Comparison of ENCODE assay signal across 1 cellular context in the genomic region with DNA sequence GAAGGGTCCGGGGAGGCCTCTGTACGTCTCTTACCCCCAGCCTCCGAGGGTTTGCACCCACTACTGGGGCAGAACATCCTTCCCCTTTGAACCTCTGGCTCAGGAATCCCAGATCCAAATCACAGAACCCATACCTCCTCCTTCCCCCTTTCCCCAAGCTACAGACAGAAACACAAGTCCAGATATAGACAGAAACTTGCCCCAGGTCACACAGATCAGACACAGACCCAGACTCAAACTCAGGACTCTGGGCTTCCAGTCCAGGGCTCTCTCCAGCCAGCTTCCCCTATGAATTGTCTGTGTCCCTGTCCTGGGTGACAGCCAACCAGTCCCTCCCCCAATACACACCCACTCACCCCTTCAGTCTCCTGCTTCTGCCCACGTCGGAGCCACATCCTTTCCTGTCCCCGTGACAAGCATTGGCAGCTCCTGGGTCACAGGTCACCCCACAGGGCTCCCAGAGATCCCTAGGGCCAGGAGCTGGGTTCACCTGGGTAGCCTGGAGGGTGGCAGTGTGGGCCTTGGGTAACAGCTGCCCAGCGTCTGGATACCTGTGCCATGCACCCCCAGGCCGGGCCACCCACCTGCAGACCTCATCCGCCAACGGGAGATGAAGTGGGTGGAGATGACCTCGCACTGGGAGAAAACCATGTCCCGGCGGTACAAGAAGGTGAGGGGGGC.
TF ChIP-seq lines count a peak whose summit lies in the region.

No MANE protein-coding gene starts in this region.

TF ChIP-seq in WTC11, 78 proteins besides CTCF, POLR2A, EP300 and RAD21 (continued from another document):
- TF ChIP-seq, protein P1, sequence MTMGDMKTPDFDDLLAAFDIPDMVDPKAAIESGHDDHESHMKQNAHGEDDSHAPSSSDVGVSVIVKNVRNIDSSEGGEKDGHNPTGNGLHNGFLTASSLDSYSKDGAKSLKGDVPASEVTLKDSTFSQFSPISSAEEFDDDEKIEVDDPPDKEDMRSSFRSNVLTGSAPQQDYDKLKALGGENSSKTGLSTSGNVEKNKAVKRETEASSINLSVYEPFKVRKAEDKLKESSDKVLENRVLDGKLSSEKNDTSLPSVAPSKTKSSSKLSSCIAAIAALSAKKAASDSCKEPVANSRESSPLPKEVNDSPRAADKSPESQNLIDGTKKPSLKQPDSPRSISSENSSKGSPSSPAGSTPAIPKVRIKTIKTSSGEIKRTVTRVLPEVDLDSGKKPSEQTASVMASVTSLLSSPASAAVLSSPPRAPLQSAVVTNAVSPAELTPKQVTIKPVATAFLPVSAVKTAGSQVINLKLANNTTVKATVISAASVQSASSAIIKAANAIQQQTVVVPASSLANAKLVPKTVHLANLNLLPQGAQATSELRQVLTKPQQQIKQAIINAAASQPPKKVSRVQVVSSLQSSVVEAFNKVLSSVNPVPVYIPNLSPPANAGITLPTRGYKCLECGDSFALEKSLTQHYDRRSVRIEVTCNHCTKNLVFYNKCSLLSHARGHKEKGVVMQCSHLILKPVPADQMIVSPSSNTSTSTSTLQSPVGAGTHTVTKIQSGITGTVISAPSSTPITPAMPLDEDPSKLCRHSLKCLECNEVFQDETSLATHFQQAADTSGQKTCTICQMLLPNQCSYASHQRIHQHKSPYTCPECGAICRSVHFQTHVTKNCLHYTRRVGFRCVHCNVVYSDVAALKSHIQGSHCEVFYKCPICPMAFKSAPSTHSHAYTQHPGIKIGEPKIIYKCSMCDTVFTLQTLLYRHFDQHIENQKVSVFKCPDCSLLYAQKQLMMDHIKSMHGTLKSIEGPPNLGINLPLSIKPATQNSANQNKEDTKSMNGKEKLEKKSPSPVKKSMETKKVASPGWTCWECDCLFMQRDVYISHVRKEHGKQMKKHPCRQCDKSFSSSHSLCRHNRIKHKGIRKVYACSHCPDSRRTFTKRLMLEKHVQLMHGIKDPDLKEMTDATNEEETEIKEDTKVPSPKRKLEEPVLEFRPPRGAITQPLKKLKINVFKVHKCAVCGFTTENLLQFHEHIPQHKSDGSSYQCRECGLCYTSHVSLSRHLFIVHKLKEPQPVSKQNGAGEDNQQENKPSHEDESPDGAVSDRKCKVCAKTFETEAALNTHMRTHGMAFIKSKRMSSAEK (CRISPR knock-in tag; IDR thresholded peaks at IDR 0.05; ENCODE audit: borderline replicate concordance): no peak
- TF ChIP-seq RELA (CRISPR knock-in tag; IDR thresholded peaks at IDR 0.05; ENCODE audit: borderline replicate concordance): no peak
- TF ChIP-seq, protein P2, sequence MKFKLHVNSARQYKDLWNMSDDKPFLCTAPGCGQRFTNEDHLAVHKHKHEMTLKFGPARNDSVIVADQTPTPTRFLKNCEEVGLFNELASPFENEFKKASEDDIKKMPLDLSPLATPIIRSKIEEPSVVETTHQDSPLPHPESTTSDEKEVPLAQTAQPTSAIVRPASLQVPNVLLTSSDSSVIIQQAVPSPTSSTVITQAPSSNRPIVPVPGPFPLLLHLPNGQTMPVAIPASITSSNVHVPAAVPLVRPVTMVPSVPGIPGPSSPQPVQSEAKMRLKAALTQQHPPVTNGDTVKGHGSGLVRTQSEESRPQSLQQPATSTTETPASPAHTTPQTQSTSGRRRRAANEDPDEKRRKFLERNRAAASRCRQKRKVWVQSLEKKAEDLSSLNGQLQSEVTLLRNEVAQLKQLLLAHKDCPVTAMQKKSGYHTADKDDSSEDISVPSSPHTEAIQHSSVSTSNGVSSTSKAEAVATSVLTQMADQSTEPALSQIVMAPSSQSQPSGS (CRISPR knock-in tag; IDR thresholded peaks at IDR 0.05; ENCODE audit: borderline replicate concordance, low read depth): no peak
